In genomic region chr2:197500503-197501179, GRCh38 we compare ENCODE assay signal across 8 cellular contexts. TPM values are rescaled to one million over a fixed set of nuclear protein-coding genes. Genes with fewer than 3 reads are reported as not detected.
DNase-seq lines count a peak whose midpoint lies in the region; ATAC-seq and TF ChIP-seq lines count a peak whose summit lies in the region.

No MANE protein-coding gene starts in this region.

- H3K79me2 ChIP-seq in smooth muscle cell (ENCODE audit: low read depth) = peaks cover 74% of the 10 kb centered on the region

- no peaks in the 10 kb centered on the region for H3K27me3 Mint-ChIP-seq in CD14-positive monocyte (ENCODE audit: low read depth in 3 of 3)
- no peaks in the 10 kb centered on the region for H3K27me3 Mint-ChIP-seq in activated naive CD8-positive, alpha-beta T cell treated with anti-CD3 and anti-CD28 coated beads, Interleukin-2, amount 50 U/mL, for 24 hours

- TF ChIP-seq CTCF in CD14-positive monocyte (IDR thresholded peaks at IDR 0.05) (no peak), smooth muscle cell (IDR thresholded peaks at IDR 0.05; ENCODE audit: borderline replicate concordance, insufficient read depth, poor library complexity, severe bottlenecking) (no peak)

- peaks cover 29% of the 10 kb centered on the region for H4K20me1 ChIP-seq in smooth muscle cell (ENCODE audit: low read depth)

- no peaks in the 10 kb centered on the region for H3K27me3 ChIP-seq in smooth muscle cell (ENCODE audit: low read depth)

- peak; percentile 2 for ATAC-seq in GM19328 (IDR thresholded peaks at IDR 0.05; ENCODE audit: unreplicated experiment)
- ATAC-seq in HG03469 (IDR thresholded peaks at IDR 0.05; ENCODE audit: unreplicated experiment) = peak; percentile 2
- no peak for ATAC-seq in activated naive CD8-positive, alpha-beta T cell treated with anti-CD3 and anti-CD28 coated beads, Interleukin-2, amount 50 U/mL, for 24 hours

- intact Hi-C loops in CD14-positive monocyte (cut with micrococcal nuclease) = loop anchor here in 1 of 2 donors (2.0 to 5.0 kb wide), 3 partner anchors 14 to 63 kb away; partner anchors contain the start of gene SF3B1

- peaks cover 31 to 42% of the 10 kb centered on the region in 2 donors for H3K36me3 Mint-ChIP-seq in CD14-positive monocyte
- H3K36me3 Mint-ChIP-seq in activated naive CD8-positive, alpha-beta T cell treated with anti-CD3 and anti-CD28 coated beads, Interleukin-2, amount 50 U/mL, for 24 hours (ENCODE audit: low read depth) = peaks cover 84% of the 10 kb centered on the region

- H2AFZ ChIP-seq in smooth muscle cell (ENCODE audit: low read depth) = peak overlapping the region; percentile 10

- H3K9me3 ChIP-seq in smooth muscle cell (replicated peaks; ENCODE audit: low read depth) = no peaks in the 10 kb centered on the region

- no peaks in the 10 kb centered on the region for H3F3A ChIP-seq in smooth muscle cell (ENCODE audit: low read depth)

- H3K4me3 Mint-ChIP-seq in CD14-positive monocyte = peak overlapping the region; percentile 94 to 96
- H3K4me3 Mint-ChIP-seq in activated naive CD8-positive, alpha-beta T cell treated with anti-CD3 and anti-CD28 coated beads, Interleukin-2, amount 50 U/mL, for 24 hours = peak overlapping the region; percentile 97

- H3K4me3 ChIP-seq in iPS-11a (ENCODE audit: low read depth, low read length) (peak overlapping the region; percentile 95), smooth muscle cell (peak overlapping the region; percentile 86)

- peak overlapping the region; percentile 98 for H3K27ac ChIP-seq in smooth muscle cell (ENCODE audit: low read depth)

- peaks cover 42% of the 10 kb centered on the region for H3K4me1 Mint-ChIP-seq in CD14-positive monocyte
- peaks cover 60% of the 10 kb centered on the region for H3K4me1 Mint-ChIP-seq in activated naive CD8-positive, alpha-beta T cell treated with anti-CD3 and anti-CD28 coated beads, Interleukin-2, amount 50 U/mL, for 24 hours

- peaks cover 9% of the 10 kb centered on the region for H3K36me3 ChIP-seq in smooth muscle cell (ENCODE audit: low read depth)

- peak overlapping the region; percentile 91 to 98 (median 94) for H3K27ac Mint-ChIP-seq in CD14-positive monocyte
- peak overlapping the region; percentile 97 for H3K27ac Mint-ChIP-seq in activated naive CD8-positive, alpha-beta T cell treated with anti-CD3 and anti-CD28 coated beads, Interleukin-2, amount 50 U/mL, for 24 hours

- H3K4me2 ChIP-seq in smooth muscle cell = peak overlapping the region; percentile 97

- no peaks in the 10 kb centered on the region for H3K9me3 Mint-ChIP-seq in CD14-positive monocyte
- no peaks in the 10 kb centered on the region for H3K9me3 Mint-ChIP-seq in activated naive CD8-positive, alpha-beta T cell treated with anti-CD3 and anti-CD28 coated beads, Interleukin-2, amount 50 U/mL, for 24 hours

- peak overlapping the region; percentile 92 for H3K9ac ChIP-seq in smooth muscle cell (ENCODE audit: low read depth)

- 1% methylated on average over 28 of the region's 30 CpGs for WGBS in smooth muscle cell (ENCODE audit: low lambda C conversion rate)

- peaks cover 38% of the 10 kb centered on the region for H3K4me1 ChIP-seq in smooth muscle cell (ENCODE audit: low read depth)

- DNase-seq in CD14-positive monocyte (ENCODE audit: low spot score) (no peak), smooth muscle cell (lab: John Stamatoyannopoulos, UW; ENCODE audit: unreplicated experiment) (no peak)
- no peak for DNase-seq in activated naive CD8-positive, alpha-beta T cell treated with anti-CD3 and anti-CD28 coated beads, Interleukin-2, amount 50 U/mL, for 24 hours
- DNase-seq in stimulated activated CD4-positive, alpha-beta T cell treated with anti-CD3 and anti-CD28 coated beads, Interleukin-1b, Interleukin-23, amount 100 ng/mL, for 48 hours = no peak
- DNase-seq in stimulated activated CD4-positive, alpha-beta T cell treated with anti-CD3 and anti-CD28 coated beads, Interleukin-15, amount 100 ng/mL, for 24 hours = no peak

RNA-seq across cellular contexts. Expression of gene HSPE1, which starts 0.5 kb away (rescaled TPM):
- 10 to 100 TPM; 44.9 to 46.2 TPM for polyA plus RNA-seq in CD14-positive monocyte
- 116 and 132 TPM in 2 replicates for total RNA-seq in smooth muscle cell
- polyA plus RNA-seq in smooth muscle cell = 158 and 174 TPM in 2 replicates

RNA-seq across cellular contexts. Expression of gene HSPD1, which starts 1.0 kb away (rescaled TPM):
- polyA plus RNA-seq in CD14-positive monocyte = 10 to 100 TPM; 44.5 to 62.1 TPM
- total RNA-seq in smooth muscle cell = 139 and 145 TPM in 2 replicates
- 142 and 152 TPM in 2 replicates for polyA plus RNA-seq in smooth muscle cell

RNA-seq across cellular contexts. Expression of gene MOB4, which starts 15.2 kb away (rescaled TPM):
- polyA plus RNA-seq in CD14-positive monocyte = 10 to 100 TPM; 30.4 to 32.4 TPM
- 73.1 and 84.7 TPM in 2 replicates for total RNA-seq in smooth muscle cell
- 62.9 and 69.3 TPM in 2 replicates for polyA plus RNA-seq in smooth muscle cell

RNA-seq across cellular contexts. Expression of gene COQ10B, which starts 47.3 kb away (rescaled TPM):
- 10 to 100 TPM; 38.3 to 46.6 TPM for polyA plus RNA-seq in CD14-positive monocyte
- total RNA-seq in smooth muscle cell = 50.6 and 74.0 TPM in 2 replicates
- 52.4 and 61.5 TPM in 2 replicates for polyA plus RNA-seq in smooth muscle cell
